ENCODE assay signal across 31 cellular contexts in the genomic region with DNA sequence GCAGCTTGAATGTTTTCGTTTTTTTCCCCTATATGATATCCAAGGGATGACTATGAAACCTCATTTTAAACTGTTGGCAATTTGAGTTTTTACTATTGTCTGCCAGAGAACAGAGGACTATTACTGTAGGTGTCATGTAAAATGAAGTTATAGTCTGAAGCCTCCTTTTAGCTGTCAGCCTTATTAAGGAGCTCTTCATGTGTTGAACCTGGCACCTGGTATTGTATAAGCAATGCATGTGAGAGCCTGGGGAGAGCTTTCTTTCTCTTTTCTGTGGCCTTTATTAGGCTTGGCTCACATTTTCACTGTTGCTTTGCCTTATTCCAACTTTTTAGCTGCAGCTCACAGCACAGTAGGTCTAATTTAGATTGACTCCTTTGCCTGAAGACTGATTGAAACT.
"Had no signal": no experiment of that assay in that cellular context is flagged by ENCODE, and none has a peak within 500 bp of the region (broad histone marks: within the 10 kb centered on the region; RNA-seq: fewer than 3 reads in every experiment).

No MANE protein-coding gene starts in this region.

- H3K36me3 ChIP-seq: ascending aorta, cardiac muscle cell, Peyer's patch, SJSA1 had no signal

- DNase-seq: activated CD4-positive, alpha-beta T cell treated with anti-CD3 and anti-CD28 coated beads for 36 hours; activated CD4-positive, alpha-beta T cell treated with anti-CD3 and anti-CD28 coated beads, Interleukin-2, amount 10 ng/mL, durations not matched to agents 7 days and 5 days; activated CD4-positive, alpha-beta T cell treated with anti-CD3 and anti-CD28 coated beads, Interleukin-2, amount 50 U/mL, for 48 hours; activated CD8-positive, alpha-beta T cell treated with anti-CD3 and anti-CD28 coated beads, Interleukin-2, amount 10 ng/mL, durations not matched to agents 7 days and 5 days; activated gamma-delta T cell; activated naive CD4-positive, alpha-beta T cell treated with Interleukin-2 at 50 U/mL for 16 hours; activated naive CD8-positive, alpha-beta T cell treated with anti-CD3 and anti-CD28 coated beads, Interleukin-2, amount 10 ng/mL, durations not matched to agents 7 days and 5 days; activated T-cell treated with anti-CD3 and anti-CD28 coated beads, Interleukin-2, amount 50 U/mL, for 24 hours; amygdala; MM.1S; MV-4-11; NCI-H1105; NCI-H1417 treated with DMSO at 0.1 percent for 48 hours; NCI-H187 treated with DMSO at 0.1 percent for 48 hours; NCI-H2081 treated with DMSO at 0.1 percent for 48 hours; NCI-H2171 treated with DMSO at 0.1 percent for 48 hours; NCI-H2227 treated with DMSO at 0.1 percent for 48 hours; NCI-H446; NCI-H510A treated with DMSO at 0.1 percent for 48 hours; NCI-H526 treated with DMSO at 0.1 percent for 48 hours; NCI-H82; NK-92 treated with Interleukin-12 subunit alpha and Interleukin-12 subunit beta, amount 100 ng/mL, for 24 hours; PC-3; Peyer's patch; RPMI8226; SHP77 treated with DMSO at 0.1 percent for 48 hours; SK-N-SH had no signal

- H3K4me2 ChIP-seq: KMS-11, SK-N-SH had no signal

- H3K9me3 ChIP-seq: ascending aorta, Peyer's patch, SJSA1, SK-N-SH had no signal

- H3K27ac ChIP-seq: ascending aorta, cardiac muscle cell, KMS-11, Peyer's patch, SJSA1 had no signal

- H3K9ac ChIP-seq: KMS-11, SK-N-SH had no signal

- H3K4me1 ChIP-seq: Peyer's patch, SJSA1 had no signal

- H3K4me3 ChIP-seq: ascending aorta, cardiac muscle cell, Peyer's patch, SJSA1 had no signal

- H3K27me3 ChIP-seq: ascending aorta, cardiac muscle cell, Peyer's patch had no signal

- H3K9me2 ChIP-seq: SK-N-SH had no signal
